8 cellular contexts compared by ENCODE assay signal in genomic region chr1:51518730-51519047, GRCh38. TPM values are rescaled to one million over a fixed set of nuclear protein-coding genes. Genes with fewer than 3 reads are reported as not detected.
DNase-seq lines count a peak whose midpoint lies in the region; ATAC-seq and TF ChIP-seq lines count a peak whose summit lies in the region.

No MANE protein-coding gene starts in this region.

- H3K4me3 Mint-ChIP-seq in neural progenitor cell = peak overlapping the region; percentile 94

- WGBS in esophagus muscularis mucosa = 0% methylated on average over 3 of the region's 46 CpGs

- no peak for TF ChIP-seq EP300 in esophagus muscularis mucosa (IDR thresholded peaks at IDR 0.05)

- H4K20me1 ChIP-seq in neural progenitor cell (ENCODE audit: low read depth) = peaks cover 25% of the 10 kb centered on the region

- H3F3A ChIP-seq in neural progenitor cell (ENCODE audit: low read depth) = peaks cover 21% of the 10 kb centered on the region

- H3K9me3 ChIP-seq in esophagus muscularis mucosa (peaks cover 0 to 3% (median 0%) of the 10 kb centered on the region in 4 donors), neural progenitor cell (ENCODE audit: low read depth) (no peaks in the 10 kb centered on the region)

- peak overlapping the region; percentile 92 for H2AFZ ChIP-seq in neural progenitor cell (replicated peaks)

- H3K27ac Mint-ChIP-seq in neural progenitor cell = no peak overlapping the region

- H3K4me2 ChIP-seq in neural progenitor cell = peak overlapping the region; percentile 100

- peak; percentile 45 for DNase-seq in EL
- peak; percentile 38 for DNase-seq in HuH-7.5 (ENCODE audit: low spot score)
- DNase-seq in activated CD8-positive, alpha-beta memory T cell treated with anti-CD3 and anti-CD28 coated beads, Interleukin-2, amount 50 U/mL, for 48 hours = peak; percentile 72
- DNase-seq in esophagus muscularis mucosa (ENCODE audit: extremely low spot score) = no peak
- no peak for DNase-seq in neural progenitor cell (ENCODE audit: low spot score)
- no peak for DNase-seq in cerebellar nuclear complex (lab: John Stamatoyannopoulos, UW)
- DNase-seq in ureter (ENCODE audit: low spot score) = no peak

- H3K27me3 ChIP-seq in esophagus muscularis mucosa (no peaks in the 10 kb centered on the region), neural progenitor cell (no peaks in the 10 kb centered on the region)

- no peaks in the 10 kb centered on the region for H3K36me3 Mint-ChIP-seq in neural progenitor cell

- H3K4me3 ChIP-seq in esophagus muscularis mucosa (peak overlapping the region; percentile 93 to 99 (median 94)), neural progenitor cell (peak overlapping the region; percentile 93)

- H3K9me3 Mint-ChIP-seq in neural progenitor cell = no peaks in the 10 kb centered on the region

- H3K27ac ChIP-seq in esophagus muscularis mucosa (replicated peaks in 1 of 4) (peak overlapping the region; percentile 89 to 93 (median 91)), neural progenitor cell (peak overlapping the region; percentile 85)

- TF ChIP-seq CTCF in esophagus muscularis mucosa (IDR thresholded peaks at IDR 0.05) = no peak
- TF ChIP-seq CTCF in neural progenitor cell (IDR thresholded peaks at IDR 0.05) = no peak

- ATAC-seq in GM21576 (IDR thresholded peaks at IDR 0.05; ENCODE audit: unreplicated experiment) = peak; percentile 33

- H3K4me1 ChIP-seq in esophagus muscularis mucosa (peaks cover 27 to 44% (median 42%) of the 10 kb centered on the region in 4 donors), neural progenitor cell (peaks cover 11% of the 10 kb centered on the region)

- H3K4me1 Mint-ChIP-seq in neural progenitor cell = peaks cover 13% of the 10 kb centered on the region

- no peak for TF ChIP-seq POLR2A in esophagus muscularis mucosa (IDR thresholded peaks at IDR 0.05; ENCODE audit: low read depth)

- H3K79me2 ChIP-seq in neural progenitor cell (ENCODE audit: low read depth) = peaks cover 47% of the 10 kb centered on the region

- H3K27me3 Mint-ChIP-seq in neural progenitor cell (ENCODE audit: insufficient read depth, low read depth) = peaks cover 2% of the 10 kb centered on the region

- intact Hi-C loops in esophagus muscularis mucosa (cut with DNase I) = loop anchor here (5.0 to 10.0 kb wide), 2 partner anchors 99 to 284 kb away; partner anchors contain the start of genes OSBPL9 and RNF11

- H3K9ac ChIP-seq in neural progenitor cell = peak overlapping the region; percentile 28

- H3K36me3 ChIP-seq in esophagus muscularis mucosa (no peaks in the 10 kb centered on the region), neural progenitor cell (no peaks in the 10 kb centered on the region)

RNA-seq across cellular contexts. Expression of gene EPS15, which starts 0.4 kb away (rescaled TPM):
- 10 to 100 TPM; 49.8 to 84.3 (median 62.5) TPM for total RNA-seq in esophagus muscularis mucosa
- total RNA-seq in neural progenitor cell (ENCODE audit: low replicate concordance) = 36.3 and 42.0 TPM in 2 replicates
- total RNA-seq in ureter = 86.2 TPM

Comparison
In these comparisons a context has a peak if more than half of its experiments do, and no peak if none do; other contexts are left out.
1. DNase-seq: peak in EL (single experiment), HuH-7.5 (single experiment) and activated CD8-positive, alpha-beta memory T cell treated with anti-CD3 and anti-CD28 coated beads, Interleukin-2, amount 50 U/mL, for 48 hours (single experiment); none in esophagus muscularis mucosa (single experiment), neural progenitor cell (single experiment), cerebellar nuclear complex (0 of 2) and ureter (single experiment).